In genomic region chr10:3143791-3144434, GRCh38 we compare ENCODE assay signal across 26 cellular contexts. TPM values are rescaled to one million over a fixed set of nuclear protein-coding genes. Genes with fewer than 3 reads are reported as not detected.
DNase-seq lines count a peak whose midpoint lies in the region; ATAC-seq, FAIRE-seq and TF ChIP-seq lines count a peak whose summit lies in the region.
"Had no signal": no experiment of that assay in that cellular context is flagged by ENCODE, and none has a peak within 500 bp of the region (broad histone marks: within the 10 kb centered on the region; RNA-seq: fewer than 3 reads in every experiment).

No MANE protein-coding gene starts in this region.

- 97% methylated on average over 19 of the region's 19 CpGs for WGBS in HepG2 (ENCODE audit: low lambda C conversion rate)
- 96% methylated on average over 14 of the region's 19 CpGs for WGBS in right lobe of liver (ENCODE audit: insufficient coverage, low coverage, low lambda C conversion rate, missing lambda C conversion rate)

- peak in 1 of 2 donors; percentile 15 for ATAC-seq in activated T-cell treated with anti-CD3 and anti-CD28 coated beads, Interleukin-2, amount 50 U/mL, for 72 hours (replicated peaks in 1 of 2)
- ATAC-seq in HepG2 (no peak), right lobe of liver (no peak), GM19455 (IDR thresholded peaks at IDR 0.05; ENCODE audit: unreplicated experiment) (no peak)
- ATAC-seq: GM12878, GM23338, HCT116 had no signal

- H3K79me2 ChIP-seq in HepG2 (ENCODE audit: insufficient read depth, low read length), result no peaks in the 10 kb centered on the region

- H3K9ac ChIP-seq in HepG2 (ENCODE audit: insufficient read depth, low read depth, low read length), result no peak overlapping the region
- H3K9ac ChIP-seq: BLaER1 treated with 17β-estradiol and CSF1 and Interleukin-3, amounts not matched to agents 10 nM and 100 nM had no signal

- no peak overlapping the region for H3K4me2 ChIP-seq in HepG2 (ENCODE audit: low read depth, low read length)
- H3K4me2 ChIP-seq: A549; BLaER1 treated with 17β-estradiol and CSF1 and Interleukin-3, amounts not matched to agents 10 nM and 100 nM; GM23338 had no signal

- no peaks in the 10 kb centered on the region for H3K4me1 ChIP-seq in HepG2 (ENCODE audit: insufficient read depth, low read length)
- no peaks in the 10 kb centered on the region for H3K4me1 ChIP-seq in right lobe of liver
- H3K4me1 ChIP-seq: BE2C; BLaER1 treated with 17β-estradiol and CSF1 and Interleukin-3, amounts not matched to agents 10 nM and 100 nM had no signal

- BruUV-seq in HepG2 (replicated peaks; lab: Mats Ljungman, UMichigan), result no TSS peak

- no peak overlapping the region for H2AFZ ChIP-seq in HepG2 (ENCODE audit: low read length)
- H2AFZ ChIP-seq: GM23338 had no signal

- FAIRE-seq in HepG2 (lab: Jason Lieb, UNC), result no peak
- FAIRE-seq: A549, D721Med, GM12878, GM19239 had no signal

- DNase-seq in activated T-cell treated with anti-CD3 and anti-CD28 coated beads, Interleukin-2, amount 50 U/mL, for 72 hours, result no peak
- DNase-seq in activated T-cell treated with anti-CD3 and anti-CD28 coated beads, Interleukin-2, amount 50 U/mL, for 48 hours, result no peak
- DNase-seq in HepG2 (ENCODE audit: low spot score) (no peak), right lobe of liver (no peak), posterior vena cava (ENCODE audit: low spot score) (peak; percentile 67), NCI-H524 treated with DMSO at 0.1 percent for 48 hours (lab: John Stamatoyannopoulos, UW) (no peak)
- DNase-seq: 8988T; ACHN; AML-193; BE2C; CD4-positive, alpha-beta T cell; CD8-positive, alpha-beta memory T cell; DMS 273 treated with DMSO at 0.1 percent for 48 hours; DMS79; EL; GDM1; H9 had no signal

- TF ChIP-seq EP300 in HepG2 (IDR thresholded peaks at IDR 0.05; ENCODE audit: low read depth in 2 of 2, low read length in 2 of 2) (no peak), HepG2 (CRISPR knock-in tag; IDR thresholded peaks at IDR 0.05; ENCODE audit: borderline replicate concordance) (no peak)

- H4K20me1 ChIP-seq in HepG2 (ENCODE audit: insufficient read depth, low read length), result no peaks in the 10 kb centered on the region

- TF ChIP-seq POLR2A in HepG2 (IDR thresholded peaks at IDR 0.05; ENCODE audit: insufficient read depth in 1 of 2, low read depth in 2 of 2, low read length in 2 of 2) (no peak), right lobe of liver (IDR thresholded peaks at IDR 0.05) (no peak)

- TF ChIP-seq RAD21 in HepG2 (CRISPR knock-in tag; IDR thresholded peaks at IDR 0.05), result no peak

- in situ Hi-C loops in HepG2 (cut with HindIII; ENCODE audit: extremely low pct_ligation_motif_present, low pct_unique_long_range_greater_than_20kb), result no loop called here

- H3K4me3 ChIP-seq in HepG2 (replicated peaks in 1 of 3; ENCODE audit: insufficient read depth in 1 of 3, low read depth in 2 of 3, low read length in 3 of 3), result no peak overlapping the region
- H3K4me3 ChIP-seq in right lobe of liver, result no peak overlapping the region
- H3K4me3 ChIP-seq: A549; BLaER1 treated with 17β-estradiol and CSF1 and Interleukin-3, amounts not matched to agents 10 nM and 100 nM; GM12878; GM23338 had no signal

- H3K36me3 ChIP-seq in HepG2 (replicated peaks in 1 of 2; ENCODE audit: control insufficient read depth in 1 of 2, insufficient read depth in 2 of 2, low read length in 2 of 2) (peaks cover 20 to 66% of the 10 kb centered on the region in 2 experiments), right lobe of liver (peaks cover 3 to 97% (median 40%) of the 10 kb centered on the region in 4 donors)

- no peaks in the 10 kb centered on the region for H3K27me3 Mint-ChIP-seq in activated T-cell treated with anti-CD3 and anti-CD28 coated beads, Interleukin-2, amount 50 U/mL, for 72 hours (ENCODE audit: low read depth)
- H3K27me3 Mint-ChIP-seq: CD4-positive, alpha-beta T cell; CD8-positive, alpha-beta memory T cell had no signal

- H3K9me3 ChIP-seq in HepG2 (ENCODE audit: low read length) (no peaks in the 10 kb centered on the region), right lobe of liver (no peaks in the 10 kb centered on the region)
- H3K9me3 ChIP-seq: A549; BE2C; BLaER1 treated with 17β-estradiol and CSF1 and Interleukin-3, amounts not matched to agents 10 nM and 100 nM had no signal

- intact Hi-C loops in HepG2 (cut with micrococcal nuclease; ENCODE audit: unreplicated experiment) (no loop called here), right lobe of liver (cut with DNase I) (no loop called here), posterior vena cava (cut with DNase I) (no loop called here)

- no peaks in the 10 kb centered on the region for H3K27me3 ChIP-seq in HepG2 (ENCODE audit: control insufficient read depth in 1 of 2, insufficient read depth in 2 of 2, low read length in 2 of 2)
- no peaks in the 10 kb centered on the region for H3K27me3 ChIP-seq in right lobe of liver
- H3K27me3 ChIP-seq: BE2C; BLaER1 treated with 17β-estradiol and CSF1 and Interleukin-3, amounts not matched to agents 10 nM and 100 nM had no signal

- no peaks in the 10 kb centered on the region for H3K4me1 Mint-ChIP-seq in activated T-cell treated with anti-CD3 and anti-CD28 coated beads, Interleukin-2, amount 50 U/mL, for 72 hours (ENCODE audit: low read depth)
- H3K4me1 Mint-ChIP-seq: CD14-positive monocyte; CD8-positive, alpha-beta memory T cell; GM23338; H9 had no signal

- CTCF ChIA-PET in HepG2 (lab: Yijun Ruan, JAX; ENCODE audit: low intra/inter-chr PET ratio, low total read pairs), result no interaction called here

- POLR2A ChIA-PET in HepG2 (lab: Yijun Ruan, JAX), result no interaction called here

- no peak overlapping the region for H3K27ac ChIP-seq in HepG2 (ENCODE audit: extremely low read length, insufficient read depth, low read length)
- no peak overlapping the region for H3K27ac ChIP-seq in right lobe of liver
- H3K27ac ChIP-seq: A549; BLaER1 treated with 17β-estradiol and CSF1 and Interleukin-3, amounts not matched to agents 10 nM and 100 nM had no signal

- H3K9me3 Mint-ChIP-seq in activated T-cell treated with anti-CD3 and anti-CD28 coated beads, Interleukin-2, amount 50 U/mL, for 72 hours, result no peaks in the 10 kb centered on the region
- H3K9me3 Mint-ChIP-seq: CD14-positive monocyte; CD4-positive, alpha-beta T cell; CD8-positive, alpha-beta memory T cell; GM23338; H9 had no signal

- TF ChIP-seq CTCF in HepG2 (CRISPR knock-in tag; IDR thresholded peaks at IDR 0.05) (no peak), right lobe of liver (IDR thresholded peaks at IDR 0.05) (no peak)

- H3K27ac Mint-ChIP-seq in activated T-cell treated with anti-CD3 and anti-CD28 coated beads, Interleukin-2, amount 50 U/mL, for 72 hours, result peak overlapping the region; percentile 24
- H3K27ac Mint-ChIP-seq: CD4-positive, alpha-beta T cell; GM23338 had no signal

- H3K36me3 Mint-ChIP-seq in activated T-cell treated with anti-CD3 and anti-CD28 coated beads, Interleukin-2, amount 50 U/mL, for 72 hours (ENCODE audit: insufficient read depth in 2 of 2), result peaks cover 8 to 21% of the 10 kb centered on the region in 2 donors

- no peak overlapping the region for H3K4me3 Mint-ChIP-seq in activated T-cell treated with anti-CD3 and anti-CD28 coated beads, Interleukin-2, amount 50 U/mL, for 72 hours
- H3K4me3 Mint-ChIP-seq: CD14-positive monocyte; CD4-positive, alpha-beta T cell; CD8-positive, alpha-beta memory T cell; GM23338; H9 had no signal

TF ChIP-seq in HepG2, 621 proteins besides CTCF, POLR2A, EP300 and RAD21:
- TF ChIP-seq AGO1 (IDR thresholded peaks at IDR 0.05; ENCODE audit: low read depth, low read length, poor library complexity, severe bottlenecking) (peak; percentile 12), HMGA1 (CRISPR knock-in tag; conservative IDR thresholded peaks at IDR 0.05) (no peak)

RNA-seq across cellular contexts. Expression of gene PITRM1, which starts 28.7 kb away (rescaled TPM):
- 10 to 100 TPM; 76.7 to 79.9 TPM for total RNA-seq in activated T-cell treated with anti-CD3 and anti-CD28 coated beads, Interleukin-2, amount 50 U/mL, for 72 hours
- total RNA-seq in HepG2 (2016; rRNA removed; fragmentation: Illumina TruSeq; extraction: Trizol) (29.0 and 32.7 TPM in 2 replicates), right lobe of liver (10 to 100 TPM; 40.7 to 59.5 (median 49.7) TPM), posterior vena cava (100 to 1,000 TPM in 1 of 2 donors, 10 to 100 TPM in 1; 65.9 to 112 TPM)
- total RNA-seq in HepG2 (2016; cell fraction: cytosol; rRNA removed; fragmentation: Illumina TruSeq; extraction: Trizol; ENCODE audit: low read depth), result 8.3 and 8.8 TPM in 2 replicates
- total RNA-seq in HepG2 (2016; cell fraction: insoluble cytoplasmic fraction; rRNA removed; fragmentation: Illumina TruSeq; extraction: Trizol), result 29.0 and 33.1 TPM in 2 replicates
- total RNA-seq in HepG2 (2016; cell fraction: membrane; rRNA removed; fragmentation: Illumina TruSeq; extraction: Trizol), result 11.5 and 11.9 TPM in 2 replicates
- 28.7 and 29.3 TPM in 2 replicates for total RNA-seq in HepG2 (2016; cell fraction: nucleus; rRNA removed; fragmentation: Illumina TruSeq; extraction: Trizol)
- polyA plus RNA-seq in HepG2 (2011; rRNA removed), result 16.4 and 19.1 TPM in 2 replicates
- polyA plus RNA-seq in HepG2 (2011; cell fraction: cytosol; rRNA removed), result 12.9 and 13.0 TPM in 2 replicates
- 84.4 and 95.5 TPM in 2 replicates for polyA plus RNA-seq in HepG2 (2011; cell fraction: nucleus; rRNA removed)
- polyA plus RNA-seq in HepG2 (2012), result 19.8 and 21.0 TPM in 2 replicates
- polyA plus RNA-seq in HepG2 (2016; cell fraction: cytosol; fragmentation: Illumina TruSeq; extraction: Trizol; ENCODE audit: low read depth), result 2.3 and 3.0 TPM in 2 replicates
- polyA plus RNA-seq in HepG2 (2016; cell fraction: insoluble cytoplasmic fraction; fragmentation: Illumina TruSeq; extraction: Trizol; ENCODE audit: low read depth), result 31.6 and 32.4 TPM in 2 replicates
- 8.1 and 8.6 TPM in 2 replicates for polyA plus RNA-seq in HepG2 (2016; cell fraction: membrane; fragmentation: Illumina TruSeq; extraction: Trizol; ENCODE audit: low read depth)
- polyA plus RNA-seq in HepG2 (2016; cell fraction: nucleus; fragmentation: Illumina TruSeq; extraction: Trizol; ENCODE audit: insufficient read depth, low read depth), result 39.5 and 48.0 TPM in 2 replicates
- 24.6 and 24.7 TPM in 2 replicates for polyA minus RNA-seq in HepG2 (2011; rRNA and poly(A)+ RNA removed; ENCODE audit: low replicate concordance)
- 12.9 and 13.6 TPM in 2 replicates for polyA minus RNA-seq in HepG2 (2011; cell fraction: cytosol; rRNA and poly(A)+ RNA removed)
- 40.6 and 44.6 TPM in 2 replicates for polyA minus RNA-seq in HepG2 (2011; cell fraction: nucleus; rRNA and poly(A)+ RNA removed)
